1 cellular context compared by ENCODE assay signal in genomic region chr16:3922241-3922640, GRCh38.
TF ChIP-seq lines count a peak whose summit lies in the region.

No MANE protein-coding gene starts in this region.

TF ChIP-seq in GM23338, 12 proteins besides CTCF, POLR2A, EP300 and RAD21 (continued from another document):
- TF ChIP-seq ZNF462 (CRISPR knock-in tag; IDR thresholded peaks at IDR 0.05) (no peak), EZH2phosphoT487 (IDR thresholded peaks at IDR 0.05; ENCODE audit: unreplicated experiment) (no peak), EZH2 (IDR thresholded peaks at IDR 0.05; ENCODE audit: low read depth, unreplicated experiment) (no peak), NANOG (IDR thresholded peaks at IDR 0.05; ENCODE audit: borderline replicate concordance) (no peak), ZNF114 (CRISPR knock-in tag; IDR thresholded peaks at IDR 0.05) (no peak), ZNF331 (CRISPR knock-in tag; IDR thresholded peaks at IDR 0.05; ENCODE audit: low read depth) (no peak), CREB1 (CRISPR knock-in tag; IDR thresholded peaks at IDR 0.05; ENCODE audit: low read depth) (no peak), REST (IDR thresholded peaks at IDR 0.05; ENCODE audit: unreplicated experiment) (no peak), POLR2AphosphoS5 (IDR thresholded peaks at IDR 0.05; ENCODE audit: low read depth) (no peak)
